In the genomic region with DNA sequence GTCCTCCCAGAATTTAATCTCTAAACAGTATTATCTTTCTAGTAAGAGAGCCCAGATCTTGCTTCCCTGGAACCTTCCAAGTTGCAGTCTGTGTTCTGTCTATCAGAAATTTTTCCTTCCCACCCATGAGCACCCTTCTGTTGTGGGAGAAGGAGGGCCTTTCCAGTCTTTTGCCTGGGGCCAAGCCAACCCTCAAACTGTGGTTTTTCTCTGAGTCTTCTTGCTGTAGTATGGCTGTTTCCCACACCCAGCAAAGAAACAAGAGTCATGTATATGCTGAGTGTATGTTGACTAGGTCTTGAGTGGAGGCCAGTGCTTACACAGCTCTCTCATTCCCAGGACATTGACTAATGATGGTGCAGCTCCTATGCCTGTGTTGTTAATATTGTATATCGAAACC, we compare ENCODE assay signal across 1 cellular context.
TF ChIP-seq lines count a peak whose summit lies in the region.

No MANE protein-coding gene starts in this region.

TF ChIP-seq in GM12878, 131 proteins besides CTCF, POLR2A, EP300 and RAD21 (continued from another document):
- TF ChIP-seq, protein P1, sequence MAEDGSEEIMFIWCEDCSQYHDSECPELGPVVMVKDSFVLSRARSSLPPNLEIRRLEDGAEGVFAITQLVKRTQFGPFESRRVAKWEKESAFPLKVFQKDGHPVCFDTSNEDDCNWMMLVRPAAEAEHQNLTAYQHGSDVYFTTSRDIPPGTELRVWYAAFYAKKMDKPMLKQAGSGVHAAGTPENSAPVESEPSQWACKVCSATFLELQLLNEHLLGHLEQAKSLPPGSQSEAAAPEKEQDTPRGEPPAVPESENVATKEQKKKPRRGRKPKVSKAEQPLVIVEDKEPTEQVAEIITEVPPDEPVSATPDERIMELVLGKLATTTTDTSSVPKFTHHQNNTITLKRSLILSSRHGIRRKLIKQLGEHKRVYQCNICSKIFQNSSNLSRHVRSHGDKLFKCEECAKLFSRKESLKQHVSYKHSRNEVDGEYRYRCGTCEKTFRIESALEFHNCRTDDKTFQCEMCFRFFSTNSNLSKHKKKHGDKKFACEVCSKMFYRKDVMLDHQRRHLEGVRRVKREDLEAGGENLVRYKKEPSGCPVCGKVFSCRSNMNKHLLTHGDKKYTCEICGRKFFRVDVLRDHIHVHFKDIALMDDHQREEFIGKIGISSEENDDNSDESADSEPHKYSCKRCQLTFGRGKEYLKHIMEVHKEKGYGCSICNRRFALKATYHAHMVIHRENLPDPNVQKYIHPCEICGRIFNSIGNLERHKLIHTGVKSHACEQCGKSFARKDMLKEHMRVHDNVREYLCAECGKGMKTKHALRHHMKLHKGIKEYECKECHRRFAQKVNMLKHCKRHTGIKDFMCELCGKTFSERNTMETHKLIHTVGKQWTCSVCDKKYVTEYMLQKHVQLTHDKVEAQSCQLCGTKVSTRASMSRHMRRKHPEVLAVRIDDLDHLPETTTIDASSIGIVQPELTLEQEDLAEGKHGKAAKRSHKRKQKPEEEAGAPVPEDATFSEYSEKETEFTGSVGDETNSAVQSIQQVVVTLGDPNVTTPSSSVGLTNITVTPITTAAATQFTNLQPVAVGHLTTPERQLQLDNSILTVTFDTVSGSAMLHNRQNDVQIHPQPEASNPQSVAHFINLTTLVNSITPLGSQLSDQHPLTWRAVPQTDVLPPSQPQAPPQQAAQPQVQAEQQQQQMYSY (CRISPR knock-in tag; IDR thresholded peaks at IDR 0.05) = no peak
- TF ChIP-seq, protein P2, sequence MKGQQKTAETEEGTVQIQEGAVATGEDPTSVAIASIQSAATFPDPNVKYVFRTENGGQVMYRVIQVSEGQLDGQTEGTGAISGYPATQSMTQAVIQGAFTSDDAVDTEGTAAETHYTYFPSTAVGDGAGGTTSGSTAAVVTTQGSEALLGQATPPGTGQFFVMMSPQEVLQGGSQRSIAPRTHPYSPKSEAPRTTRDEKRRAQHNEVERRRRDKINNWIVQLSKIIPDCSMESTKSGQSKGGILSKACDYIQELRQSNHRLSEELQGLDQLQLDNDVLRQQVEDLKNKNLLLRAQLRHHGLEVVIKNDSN (IDR thresholded peaks at IDR 0.05; ENCODE audit: borderline replicate concordance, extremely low read length, insufficient read depth, low read depth, low read length) = no peak
- TF ChIP-seq RUNX3 (IDR thresholded peaks at IDR 0.05; ENCODE audit: low read length) = peak; percentile 47
